Comparison of ENCODE assay signal across 28 cellular contexts in genomic region chr17:42908872-42909700, GRCh38. TPM values are rescaled to one million over a fixed set of nuclear protein-coding genes. Genes with fewer than 3 reads are reported as not detected.
DNase-seq lines count a peak whose midpoint lies in the region; ATAC-seq, FAIRE-seq and TF ChIP-seq lines count a peak whose summit lies in the region.
"Had no signal": no experiment of that assay in that cellular context is flagged by ENCODE, and none has a peak within 500 bp of the region (broad histone marks: within the 10 kb centered on the region; RNA-seq: fewer than 3 reads in every experiment).

No MANE protein-coding gene starts in this region.

- H3K4me3 ChIP-seq in BLaER1 treated with 17β-estradiol and CSF1 and Interleukin-3, amounts not matched to agents 10 nM and 100 nM, result no peak overlapping the region
- H3K4me3 ChIP-seq in HEK293 (ENCODE audit: low read depth, low read length) (no peak overlapping the region), small intestine (ENCODE audit: low read depth in 1 of 2, low read length in 2 of 2) (no peak overlapping the region)
- H3K4me3 ChIP-seq: right atrium auricular region, SK-N-MC, upper lobe of right lung had no signal

- FAIRE-seq in small intestine (lab: Jason Lieb, UNC), result no peak
- FAIRE-seq: D721Med had no signal

- WGBS in small intestine, 3 donors, result 75 to 82% (median 77%) methylated on average over 7 of the region's 7 CpGs

- H3K9me3 Mint-ChIP-seq in memory B cell, result no peaks in the 10 kb centered on the region
- H3K9me3 Mint-ChIP-seq: activated CD4-positive, alpha-beta memory T cell treated with anti-CD3 and anti-CD28 coated beads for 36 hours; activated naive CD4-positive, alpha-beta T cell treated with anti-CD3 and anti-CD28 coated beads, Interleukin-2, amount 50 U/mL, for 24 hours; activated T-helper 2 cell treated with anti-CD3 and anti-CD28 coated beads, Interferon-gamma antibody, Interleukin-2, Interleukin-4, amounts not matched to agents 10 μg/mL and 5 μg/mL and 100 μg/mL, durations not matched to agents 14 hours and 24 hours and 36 hours; CD4-positive, CD25-positive, alpha-beta regulatory T cell; neural crest cell; stimulated activated naive B cell treated with anti-CD40 and anti-IgM and Interleukin-4, amounts not matched to agents 10 μg/mL and 1 μg/mL and 100 μg/mL, for 72 hours had no signal

- peaks cover 9% of the 10 kb centered on the region for H3K4me1 Mint-ChIP-seq in memory B cell
- H3K4me1 Mint-ChIP-seq: activated naive CD4-positive, alpha-beta T cell treated with anti-CD3 and anti-CD28 coated beads, Interleukin-2, amount 50 U/mL, for 24 hours; CD4-positive, CD25-positive, alpha-beta regulatory T cell; neural crest cell had no signal

- CTCF ChIA-PET in HEK293 (lab: Yijun Ruan, JAX), result interaction anchor here (0.6 kb wide), 1 partner anchor 25 kb away, joined by 5 read pairs; no protein-coding TSS in a partner anchor

- H3K36me3 Mint-ChIP-seq in memory B cell, result no peaks in the 10 kb centered on the region
- H3K36me3 Mint-ChIP-seq: activated CD4-positive, alpha-beta memory T cell treated with anti-CD3 and anti-CD28 coated beads for 36 hours; activated naive CD4-positive, alpha-beta T cell treated with anti-CD3 and anti-CD28 coated beads, Interleukin-2, amount 50 U/mL, for 24 hours; CD4-positive, CD25-positive, alpha-beta regulatory T cell; stimulated activated naive B cell treated with anti-CD40 and anti-IgM and Interleukin-4, amounts not matched to agents 10 μg/mL and 1 μg/mL and 100 μg/mL, for 72 hours had no signal

- no peak for ATAC-seq in memory B cell (ENCODE audit: low read depth)
- ATAC-seq in GM18909 (IDR thresholded peaks at IDR 0.05; ENCODE audit: poor library complexity, unreplicated experiment), result no peak
- no peak for ATAC-seq in HG03378 (IDR thresholded peaks at IDR 0.05; ENCODE audit: unreplicated experiment)
- ATAC-seq: activated CD4-positive, CD25-positive, alpha-beta regulatory T cell treated with anti-CD3 and anti-CD28 coated beads, Interleukin-2, amount 50 U/mL, for 24 hours; left colon; upper lobe of right lung had no signal

- H3K27ac ChIP-seq in BLaER1 treated with 17β-estradiol and CSF1 and Interleukin-3, amounts not matched to agents 10 nM and 100 nM, result peak overlapping the region in 2 of 11 experiments; percentile 9 to 43; a peak in 2 of 22 replicates
- no peak overlapping the region for H3K27ac ChIP-seq in HEK293 (ENCODE audit: extremely low read depth, low read depth, low read length)
- H3K27ac ChIP-seq in small intestine (ENCODE audit: low read depth in 1 of 2, low read length in 1 of 2), result no peak overlapping the region
- H3K27ac ChIP-seq: right atrium auricular region, SK-N-MC, upper lobe of right lung had no signal

- H3K4me2 ChIP-seq in BLaER1 treated with 17β-estradiol and CSF1 and Interleukin-3, amounts not matched to agents 10 nM and 100 nM, result peak overlapping the region in 9 of 11 experiments; percentile 2 to 56 (median 43); a peak in 15 of 22 replicates

- no peak overlapping the region for H3K9ac ChIP-seq in BLaER1 treated with 17β-estradiol and CSF1 and Interleukin-3, amounts not matched to agents 10 nM and 100 nM

- DNase-seq in RPMI8226 (peak; percentile 68), memory B cell (ENCODE audit: low spot score in 2 of 2) (no peak), small intestine (no peak)
- DNase-seq: activated CD4-positive, alpha-beta memory T cell treated with anti-CD3 and anti-CD28 coated beads for 36 hours; anterior cingulate cortex; caudate nucleus; CD4-positive, CD25-positive, alpha-beta regulatory T cell; foreskin melanocyte; left colon; mammary epithelial cell; NCI-H1930; NCI-H2227 treated with DMSO at 0.1 percent for 48 hours; NCI-H748 treated with DMSO at 0.1 percent for 48 hours; stimulated activated CD4-positive, alpha-beta T cell treated with anti-CD3 and anti-CD28 coated beads, Interleukin-4, amount 100 ng/mL, for 1 hour; stimulated activated naive B cell treated with anti-CD40 and anti-IgM and Interleukin-4, amounts not matched to agents 10 μg/mL and 1 μg/mL and 100 μg/mL, for 72 hours; upper lobe of right lung had no signal

- H3K27me3 ChIP-seq in BLaER1 treated with 17β-estradiol and CSF1 and Interleukin-3, amounts not matched to agents 10 nM and 100 nM, result no peaks in the 10 kb centered on the region
- no peaks in the 10 kb centered on the region for H3K27me3 ChIP-seq in small intestine (ENCODE audit: control insufficient read depth in 2 of 2, insufficient read depth in 2 of 2, low read length in 2 of 2)
- H3K27me3 ChIP-seq: right atrium auricular region, upper lobe of right lung had no signal

- no peaks in the 10 kb centered on the region for H4K20me1 ChIP-seq in BLaER1 treated with 17β-estradiol and CSF1 and Interleukin-3, amounts not matched to agents 10 nM and 100 nM

- peaks cover 7% of the 10 kb centered on the region for H3K27me3 Mint-ChIP-seq in memory B cell
- H3K27me3 Mint-ChIP-seq: activated naive CD4-positive, alpha-beta T cell treated with anti-CD3 and anti-CD28 coated beads, Interleukin-2, amount 50 U/mL, for 24 hours had no signal

- H3K9me3 ChIP-seq in BLaER1 treated with 17β-estradiol and CSF1 and Interleukin-3, amounts not matched to agents 10 nM and 100 nM (replicated peaks in 1 of 11), result no peaks in the 10 kb centered on the region
- H3K9me3 ChIP-seq in HEK293 (ENCODE audit: control insufficient read depth, insufficient read depth, low read depth, low read length) (no peaks in the 10 kb centered on the region), small intestine (ENCODE audit: control insufficient read depth, low read depth) (no peaks in the 10 kb centered on the region)
- H3K9me3 ChIP-seq: right atrium auricular region, upper lobe of right lung had no signal

- no peak for TF ChIP-seq CTCF in HEK293 (tag by site-specific recombination; IDR thresholded peaks at IDR 0.05)

- POLR2A ChIA-PET in HEK293 (lab: Yijun Ruan, JAX), result no interaction called here

- H3K4me3 Mint-ChIP-seq in memory B cell, result peak overlapping the region; percentile 21
- H3K4me3 Mint-ChIP-seq: activated CD4-positive, alpha-beta memory T cell treated with anti-CD3 and anti-CD28 coated beads for 36 hours; activated naive CD4-positive, alpha-beta T cell treated with anti-CD3 and anti-CD28 coated beads, Interleukin-2, amount 50 U/mL, for 24 hours; CD4-positive, CD25-positive, alpha-beta regulatory T cell; neural crest cell; stimulated activated naive B cell treated with anti-CD40 and anti-IgM and Interleukin-4, amounts not matched to agents 10 μg/mL and 1 μg/mL and 100 μg/mL, for 72 hours had no signal

- no peaks in the 10 kb centered on the region for H3K36me3 ChIP-seq in BLaER1 treated with 17β-estradiol and CSF1 and Interleukin-3, amounts not matched to agents 10 nM and 100 nM
- no peaks in the 10 kb centered on the region for H3K36me3 ChIP-seq in HEK293 (ENCODE audit: control insufficient read depth in 2 of 2, insufficient read depth in 1 of 2, low read length in 2 of 2)
- peaks cover 0 to 13% of the 10 kb centered on the region in 2 donors for H3K36me3 ChIP-seq in small intestine (ENCODE audit: control insufficient read depth in 2 of 2, insufficient read depth in 2 of 2, low read length in 2 of 2)
- H3K36me3 ChIP-seq: right atrium auricular region, upper lobe of right lung had no signal

- no peak overlapping the region for H3K27ac Mint-ChIP-seq in memory B cell
- H3K27ac Mint-ChIP-seq: activated CD4-positive, alpha-beta memory T cell treated with anti-CD3 and anti-CD28 coated beads for 36 hours; activated naive CD4-positive, alpha-beta T cell treated with anti-CD3 and anti-CD28 coated beads, Interleukin-2, amount 50 U/mL, for 24 hours; activated T-helper 2 cell treated with anti-CD3 and anti-CD28 coated beads, Interferon-gamma antibody, Interleukin-2, Interleukin-4, amounts not matched to agents 10 μg/mL and 5 μg/mL and 100 μg/mL, durations not matched to agents 14 hours and 24 hours and 36 hours; stimulated activated naive B cell treated with anti-CD40 and anti-IgM and Interleukin-4, amounts not matched to agents 10 μg/mL and 1 μg/mL and 100 μg/mL, for 72 hours had no signal

- peaks cover 18 to 35% (median 23%) of the 10 kb centered on the region in 10 experiments; a peak in 19 of 20 replicates for H3K4me1 ChIP-seq in BLaER1 treated with 17β-estradiol and CSF1 and Interleukin-3, amounts not matched to agents 10 nM and 100 nM
- H3K4me1 ChIP-seq in HEK293 (ENCODE audit: control insufficient read depth, insufficient read depth, low read length), result peaks cover 6% of the 10 kb centered on the region
- H3K4me1 ChIP-seq in small intestine (ENCODE audit: control insufficient read depth in 2 of 2, insufficient read depth in 1 of 2, low read depth in 1 of 2, low read length in 1 of 2), result no peaks in the 10 kb centered on the region
- H3K4me1 ChIP-seq: right atrium auricular region, upper lobe of right lung had no signal

TF ChIP-seq in HEK293, 187 proteins besides CTCF, POLR2A, EP300 and RAD21:
- TF ChIP-seq ZFP69B (tag by site-specific recombination; IDR thresholded peaks at IDR 0.05) (no peak), SCRT2 (tag by site-specific recombination; IDR thresholded peaks at IDR 0.05) (peak; percentile 57; the same call in 1 of the 2 replicates), ZNF121 (tag by site-specific recombination; IDR thresholded peaks at IDR 0.05) (0 out of 2 replicates have a peak, but pooled peaks have one; percentile 26), SCRT1 (tag by site-specific recombination; IDR thresholded peaks at IDR 0.05; ENCODE audit: borderline replicate concordance) (0 out of 2 replicates have a peak, but pooled peaks have one; percentile 35), ZNF274 (IDR thresholded peaks at IDR 0.05; ENCODE audit: low read length) (no peak), ZNF274 (tag by site-specific recombination; IDR thresholded peaks at IDR 0.05; ENCODE audit: borderline replicate concordance) (no peak), ZNF175 (tag by site-specific recombination; IDR thresholded peaks at IDR 0.05) (no peak)

RNA-seq across cellular contexts. Expression of gene G6PC1, which starts 8.5 kb away (rescaled TPM):
- 10 to 100 TPM in 1 of 3 donors, 1 to 10 TPM in 2; 4.1 to 12.1 (median 4.6) TPM for polyA plus RNA-seq in small intestine
- polyA plus RNA-seq: CD4-positive, CD25-positive, alpha-beta regulatory T cell; esophagus; mammary epithelial cell had no signal

RNA-seq across cellular contexts. Expression of gene AARSD1, which starts 55.2 kb away (rescaled TPM):
- 10 to 100 TPM; 27.3 to 41.7 (median 39.4) TPM for polyA plus RNA-seq in small intestine

RNA-seq across cellular contexts. Expression of gene AOC3, which starts 58.1 kb away (rescaled TPM):
- polyA plus RNA-seq in small intestine, result 10 to 100 TPM in 1 of 3 donors, 1 to 10 TPM in 2; 1.3 to 30.0 (median 3.0) TPM
- polyA plus RNA-seq: CD4-positive, CD25-positive, alpha-beta regulatory T cell had no signal
